Comparison of ENCODE assay signal across 18 cellular contexts in the genomic region with DNA sequence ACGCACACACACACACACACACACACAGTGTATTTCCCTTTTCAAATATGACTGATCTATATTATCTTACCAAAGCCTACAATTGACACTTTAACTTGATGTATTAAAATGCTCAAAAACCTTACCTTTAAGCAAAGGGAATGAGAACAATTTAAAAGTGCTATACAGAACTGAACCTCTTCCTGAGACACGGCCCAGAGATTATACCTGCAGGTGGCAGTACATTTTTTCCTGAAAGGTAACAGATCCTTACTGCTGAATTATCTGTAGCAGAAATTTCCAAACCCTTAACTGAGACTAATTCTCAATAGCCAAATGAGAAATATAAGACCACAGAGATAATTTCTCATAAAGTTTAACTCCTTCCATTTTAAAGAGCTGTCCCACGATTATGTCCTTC.
A peak's percentile ranks its signal among the peaks of the same experiment; 100 is the strongest.
DNase-seq lines count a peak whose midpoint lies in the region; ATAC-seq and TF ChIP-seq lines count a peak whose summit lies in the region.
"Had no signal": no experiment of that assay in that cellular context is flagged by ENCODE, and none has a peak within 500 bp of the region (broad histone marks: within the 10 kb centered on the region; RNA-seq: fewer than 3 reads in every experiment).

No MANE protein-coding gene starts in this region.

- no TSS peak for BruUV-seq in PC-3 (replicated peaks; lab: Mats Ljungman, UMichigan)

- peaks cover 6% of the 10 kb centered on the region for H3K36me3 Mint-ChIP-seq in type B pancreatic cell
- no peaks in the 10 kb centered on the region for H3K36me3 Mint-ChIP-seq in CD4-positive, alpha-beta T cell (ENCODE audit: low read depth)
- H3K36me3 Mint-ChIP-seq: activated CD8-positive, alpha-beta memory T cell treated with anti-CD3 and anti-CD28 coated beads, Interleukin-2, amount 10 ng/mL, durations not matched to agents 7 days and 5 days; activated naive CD8-positive, alpha-beta T cell treated with anti-CD3 and anti-CD28 coated beads, Interleukin-2, amount 10 ng/mL, durations not matched to agents 7 days and 5 days; CD8-positive, alpha-beta memory T cell; naive thymus-derived CD4-positive, alpha-beta T cell had no signal

- CTCF ChIA-PET in PC-3 (lab: Charles Lee): interaction anchor here (0.6 kb wide), 1 partner anchor 283 kb away, joined by 3 read pairs; no protein-coding TSS in a partner anchor
- CTCF ChIA-PET in CD4-positive, alpha-beta T cell (lab: Charles Lee): no interaction called here

- DNase-seq in cardiac muscle cell (ENCODE audit: low read depth in 1 of 2, low spot score in 1 of 2) (no peak), right cardiac atrium (no peak), PC-3 (peak; percentile 69), epithelial cell of proximal tubule (ENCODE audit: low read depth) (no peak), type B pancreatic cell (ENCODE audit: extremely low spot score, unreplicated experiment) (no peak)
- DNase-seq in CD4-positive, alpha-beta T cell: no peak
- DNase-seq: activated CD4-positive, alpha-beta T cell treated with anti-CD3 and anti-CD28 coated beads for 4 hours; activated CD8-positive, alpha-beta memory T cell treated with anti-CD3 and anti-CD28 coated beads, Interleukin-2, amount 10 ng/mL, durations not matched to agents 7 days and 5 days; activated naive CD8-positive, alpha-beta T cell treated with anti-CD3 and anti-CD28 coated beads, Interleukin-2, amount 10 ng/mL, durations not matched to agents 7 days and 5 days; brain microvascular endothelial cell; CD8-positive, alpha-beta memory T cell; cortex of kidney; kidney glomerular epithelial cell; mesenchymal stem cell; naive thymus-derived CD4-positive, alpha-beta T cell; NCI-H1436 treated with DMSO at 0.1 percent for 48 hours had no signal

- no peaks in the 10 kb centered on the region for H3K27me3 Mint-ChIP-seq in type B pancreatic cell
- H3K27me3 Mint-ChIP-seq in CD4-positive, alpha-beta T cell: peaks cover 20% of the 10 kb centered on the region

- H3K27ac ChIP-seq in cardiac muscle cell (no peak overlapping the region), right cardiac atrium (ENCODE audit: low read length) (no peak overlapping the region), PC-3 (ENCODE audit: low read length) (no peak overlapping the region)
- no peak overlapping the region for H3K27ac ChIP-seq in CD4-positive, alpha-beta T cell (ENCODE audit: low read depth, low read length)
- H3K27ac ChIP-seq: brain microvascular endothelial cell had no signal

- POLR2A ChIA-PET in PC-3 (lab: Charles Lee; ENCODE audit: unreplicated experiment): no interaction called here
- POLR2A ChIA-PET in CD4-positive, alpha-beta T cell (lab: Charles Lee): no interaction called here

- H3K27me3 ChIP-seq in cardiac muscle cell (no peaks in the 10 kb centered on the region), right cardiac atrium (ENCODE audit: control insufficient read depth, insufficient read depth) (no peaks in the 10 kb centered on the region), PC-3 (ENCODE audit: low read length) (no peaks in the 10 kb centered on the region)
- peaks cover 7% of the 10 kb centered on the region for H3K27me3 ChIP-seq in CD4-positive, alpha-beta T cell (ENCODE audit: control insufficient read depth, insufficient read depth, low read length)
- H3K27me3 ChIP-seq: brain microvascular endothelial cell had no signal

- H3K9ac ChIP-seq in PC-3 (ENCODE audit: low read length): no peak overlapping the region

- ATAC-seq in right cardiac atrium (no peak), PC-3 (peak; percentile 40; the same call in 1 of the 2 replicates), HG02571 (IDR thresholded peaks at IDR 0.05; ENCODE audit: unreplicated experiment) (no peak), HG02610 (IDR thresholded peaks at IDR 0.05; ENCODE audit: unreplicated experiment) (no peak)
- no peak for ATAC-seq in CD4-positive, alpha-beta T cell (ENCODE audit: poor library complexity)
- ATAC-seq: activated CD8-positive, alpha-beta memory T cell treated with anti-CD3 and anti-CD28 coated beads, Interleukin-2, amount 10 ng/mL, durations not matched to agents 7 days and 5 days; naive thymus-derived CD4-positive, alpha-beta T cell had no signal

- H3K36me3 ChIP-seq in cardiac muscle cell (no peaks in the 10 kb centered on the region), PC-3 (ENCODE audit: low read depth, low read length) (no peaks in the 10 kb centered on the region)

- no peak overlapping the region for H2AFZ ChIP-seq in PC-3 (ENCODE audit: low read length)

- intact Hi-C loops in right cardiac atrium (cut with DNase I): no loop called here
- intact Hi-C loops in PC-3 (cut with micrococcal nuclease): loop anchor here (5.0 kb wide), 2 partner anchors 33 to 87 kb away; no protein-coding TSS in a partner anchor
- intact Hi-C loops in CD4-positive, alpha-beta T cell (cut with DNase I, micrococcal nuclease): no loop called here

- H3K4me1 ChIP-seq in cardiac muscle cell (ENCODE audit: low read depth) (peaks cover 14% of the 10 kb centered on the region), right cardiac atrium (ENCODE audit: control insufficient read depth, insufficient read depth, low read length) (no peaks in the 10 kb centered on the region), PC-3 (ENCODE audit: insufficient read depth, low read length) (peaks cover 19% of the 10 kb centered on the region)

- H3K9me3 Mint-ChIP-seq in type B pancreatic cell: no peaks in the 10 kb centered on the region
- no peaks in the 10 kb centered on the region for H3K9me3 Mint-ChIP-seq in CD4-positive, alpha-beta T cell
- H3K9me3 Mint-ChIP-seq: activated naive CD8-positive, alpha-beta T cell treated with anti-CD3 and anti-CD28 coated beads, Interleukin-2, amount 10 ng/mL, durations not matched to agents 7 days and 5 days had no signal

- H3K9me2 ChIP-seq in PC-3 (replicated peaks; ENCODE audit: low read length): no peaks in the 10 kb centered on the region

- peaks cover 12% of the 10 kb centered on the region; the same call in 1 of the 2 replicates for H4K20me1 ChIP-seq in PC-3 (ENCODE audit: low read length)

- H3K4me3 ChIP-seq in cardiac muscle cell: no peak overlapping the region
- no peak overlapping the region for H3K4me3 ChIP-seq in right cardiac atrium (ENCODE audit: low read length)
- H3K4me3 ChIP-seq in PC-3 (ENCODE audit: low read length): no peak overlapping the region
- no peak overlapping the region for H3K4me3 ChIP-seq in epithelial cell of proximal tubule (ENCODE audit: low read depth, low read length)

- peaks cover 34% of the 10 kb centered on the region for H3K79me2 ChIP-seq in PC-3 (ENCODE audit: low read length)

- TF ChIP-seq CTCF in cardiac muscle cell (IDR thresholded peaks at IDR 0.05; ENCODE audit: low read depth, low read length) (peak; percentile 7), PC-3 (conservative IDR thresholded peaks at IDR 0.05; ENCODE audit: low read depth, low read length) (peak; percentile 91), epithelial cell of proximal tubule (conservative IDR thresholded peaks at IDR 0.05; ENCODE audit: low read depth, low read length) (peak; percentile 24), type B pancreatic cell (conservative IDR thresholded peaks at IDR 0.05) (no peak)
- no peak for TF ChIP-seq CTCF in CD4-positive, alpha-beta T cell (IDR thresholded peaks at IDR 0.05)

- H3K4me3 Mint-ChIP-seq in type B pancreatic cell: no peak overlapping the region
- no peak overlapping the region for H3K4me3 Mint-ChIP-seq in CD4-positive, alpha-beta T cell
- H3K4me3 Mint-ChIP-seq: activated CD8-positive, alpha-beta memory T cell treated with anti-CD3 and anti-CD28 coated beads, Interleukin-2, amount 10 ng/mL, durations not matched to agents 7 days and 5 days; activated naive CD8-positive, alpha-beta T cell treated with anti-CD3 and anti-CD28 coated beads, Interleukin-2, amount 10 ng/mL, durations not matched to agents 7 days and 5 days; CD8-positive, alpha-beta memory T cell; naive thymus-derived CD4-positive, alpha-beta T cell had no signal

- no peak overlapping the region for H3K4me2 ChIP-seq in PC-3 (ENCODE audit: low read length)

- 91% methylated on average over 3 of the region's 3 CpGs for WGBS in right cardiac atrium

- H3K9me3 ChIP-seq in cardiac muscle cell (ENCODE audit: low read depth) (no peaks in the 10 kb centered on the region), right cardiac atrium (ENCODE audit: control insufficient read depth, low read length) (peaks cover 6% of the 10 kb centered on the region), PC-3 (ENCODE audit: low read length) (no peaks in the 10 kb centered on the region)
- no peaks in the 10 kb centered on the region for H3K9me3 ChIP-seq in CD4-positive, alpha-beta T cell (ENCODE audit: control insufficient read depth, low read length)

- peaks cover 21% of the 10 kb centered on the region for H3K4me1 Mint-ChIP-seq in type B pancreatic cell (ENCODE audit: unreplicated experiment)
- H3K4me1 Mint-ChIP-seq in CD4-positive, alpha-beta T cell (ENCODE audit: low read depth): no peaks in the 10 kb centered on the region
- H3K4me1 Mint-ChIP-seq: activated CD8-positive, alpha-beta memory T cell treated with anti-CD3 and anti-CD28 coated beads, Interleukin-2, amount 10 ng/mL, durations not matched to agents 7 days and 5 days; activated naive CD8-positive, alpha-beta T cell treated with anti-CD3 and anti-CD28 coated beads, Interleukin-2, amount 10 ng/mL, durations not matched to agents 7 days and 5 days; CD8-positive, alpha-beta memory T cell; naive thymus-derived CD4-positive, alpha-beta T cell had no signal

- peak overlapping the region; percentile 55 for H3K27ac Mint-ChIP-seq in type B pancreatic cell
- H3K27ac Mint-ChIP-seq in CD4-positive, alpha-beta T cell: no peak overlapping the region
- H3K27ac Mint-ChIP-seq: activated CD8-positive, alpha-beta memory T cell treated with anti-CD3 and anti-CD28 coated beads, Interleukin-2, amount 10 ng/mL, durations not matched to agents 7 days and 5 days; activated naive CD8-positive, alpha-beta T cell treated with anti-CD3 and anti-CD28 coated beads, Interleukin-2, amount 10 ng/mL, durations not matched to agents 7 days and 5 days; CD8-positive, alpha-beta memory T cell; naive thymus-derived CD4-positive, alpha-beta T cell had no signal

- no peaks in the 10 kb centered on the region for H3F3A ChIP-seq in PC-3 (ENCODE audit: low read length, unreplicated experiment)

Comparison
In these comparisons a context has a peak if more than half of its experiments do, and no peak if none do; other contexts are left out.
1. CTCF ChIP-seq: peak in cardiac muscle cell (single experiment), PC-3 (single experiment) and epithelial cell of proximal tubule (single experiment); none in type B pancreatic cell (single experiment) and CD4-positive, alpha-beta T cell (single experiment).